In genomic region chr16:66926171-66926570, GRCh38 we compare ENCODE assay signal across 11 cellular contexts. TPM values are rescaled to one million over a fixed set of nuclear protein-coding genes. Genes with fewer than 3 reads are reported as not detected.
DNase-seq lines count a peak whose midpoint lies in the region; ATAC-seq lines count a peak whose summit lies in the region.
"Had no signal": no experiment of that assay in that cellular context is flagged by ENCODE, and none has a peak within 500 bp of the region (broad histone marks: within the 10 kb centered on the region; RNA-seq: fewer than 3 reads in every experiment).

No MANE protein-coding gene starts in this region.

- peaks cover 39% of the 10 kb centered on the region for H3K4me1 Mint-ChIP-seq in activated T-helper 1 cell treated with anti-CD3 and anti-CD28 coated beads, Interleukin-12 subunit alpha, Interleukin-12 subunit beta, Interleukin-2, Interleukin-4 antibody, amounts not matched to agents 30 ng/mL and 10 ng/mL and 1 ng/mL, durations not matched to agents 14 hours and 24 hours and 36 hours (ENCODE audit: low read depth)

- ATAC-seq in left cardiac atrium (peak; percentile 20 to 41), sciatic nerve (peak; percentile 4), GM21619 (IDR thresholded peaks at IDR 0.05; ENCODE audit: unreplicated experiment) (no peak), HG02885 (IDR thresholded peaks at IDR 0.05; ENCODE audit: poor library complexity, unreplicated experiment) (no peak)
- ATAC-seq: activated naive CD4-positive, alpha-beta T cell treated with anti-CD3 and anti-CD28 coated beads, Interleukin-2, amount 50 U/mL, for 72 hours had no signal

- no peaks in the 10 kb centered on the region for H3K9me3 Mint-ChIP-seq in activated T-helper 1 cell treated with anti-CD3 and anti-CD28 coated beads, Interleukin-12 subunit alpha, Interleukin-12 subunit beta, Interleukin-2, Interleukin-4 antibody, amounts not matched to agents 30 ng/mL and 10 ng/mL and 1 ng/mL, durations not matched to agents 14 hours and 24 hours and 36 hours
- H3K9me3 Mint-ChIP-seq: activated naive CD4-positive, alpha-beta T cell treated with anti-CD3 and anti-CD28 coated beads, Interleukin-2, amount 50 U/mL, for 72 hours had no signal

- intact Hi-C loops in activated T-helper 1 cell treated with anti-CD3 and anti-CD28 coated beads, Interleukin-12 subunit alpha, Interleukin-12 subunit beta, Interleukin-2, Interleukin-4 antibody, amounts not matched to agents 30 ng/mL and 10 ng/mL and 1 ng/mL, durations not matched to agents 14 hours and 24 hours and 36 hours (cut with micrococcal nuclease), result no loop called here
- intact Hi-C loops in left cardiac atrium (cut with DNase I), result no loop called here
- intact Hi-C loops in sciatic nerve (cut with DNase I), result no loop called here

- in situ Hi-C loops in Caki2 (cut with HindIII; ENCODE audit: low pct_unique_long_range_greater_than_20kb, low sequenced_read_pairs), result no loop called here

- peaks cover 2% of the 10 kb centered on the region for H3K36me3 Mint-ChIP-seq in activated T-helper 1 cell treated with anti-CD3 and anti-CD28 coated beads, Interleukin-12 subunit alpha, Interleukin-12 subunit beta, Interleukin-2, Interleukin-4 antibody, amounts not matched to agents 30 ng/mL and 10 ng/mL and 1 ng/mL, durations not matched to agents 14 hours and 24 hours and 36 hours (ENCODE audit: low read depth)

- H3K27me3 Mint-ChIP-seq in activated T-helper 1 cell treated with anti-CD3 and anti-CD28 coated beads, Interleukin-12 subunit alpha, Interleukin-12 subunit beta, Interleukin-2, Interleukin-4 antibody, amounts not matched to agents 30 ng/mL and 10 ng/mL and 1 ng/mL, durations not matched to agents 14 hours and 24 hours and 36 hours (ENCODE audit: insufficient read depth), result peaks cover 16% of the 10 kb centered on the region

- DNase-seq in Caki2 (ENCODE audit: low read depth), result peak; percentile 49
- no peak for DNase-seq in activated T-helper 1 cell treated with anti-CD3 and anti-CD28 coated beads, Interleukin-12 subunit alpha, Interleukin-12 subunit beta, Interleukin-2, Interleukin-4 antibody, amounts not matched to agents 30 ng/mL and 10 ng/mL and 1 ng/mL, durations not matched to agents 14 hours and 24 hours and 36 hours (ENCODE audit: low spot score)
- DNase-seq in left cardiac atrium, result no peak
- DNase-seq in sciatic nerve (ENCODE audit: low spot score), result no peak
- no peak for DNase-seq in cerebellar nuclear complex (lab: John Stamatoyannopoulos, UW)
- DNase-seq in CD1c-positive myeloid dendritic cell (ENCODE audit: extremely low spot score), result no peak
- DNase-seq: DND-41, KG1 had no signal

- H3K27ac Mint-ChIP-seq in activated T-helper 1 cell treated with anti-CD3 and anti-CD28 coated beads, Interleukin-12 subunit alpha, Interleukin-12 subunit beta, Interleukin-2, Interleukin-4 antibody, amounts not matched to agents 30 ng/mL and 10 ng/mL and 1 ng/mL, durations not matched to agents 14 hours and 24 hours and 36 hours, result no peak overlapping the region

- H3K4me3 Mint-ChIP-seq in activated T-helper 1 cell treated with anti-CD3 and anti-CD28 coated beads, Interleukin-12 subunit alpha, Interleukin-12 subunit beta, Interleukin-2, Interleukin-4 antibody, amounts not matched to agents 30 ng/mL and 10 ng/mL and 1 ng/mL, durations not matched to agents 14 hours and 24 hours and 36 hours, result peak overlapping the region; percentile 30

RNA-seq across cellular contexts. Expression of gene RRAD, which starts 0.8 kb away (rescaled TPM):
- total RNA-seq in Caki2 (2014; rRNA removed; shearing (Covaris generic); ENCODE audit: low replicate concordance), result 147 and 161 TPM in 2 replicates
- total RNA-seq in activated T-helper 1 cell treated with anti-CD3 and anti-CD28 coated beads, Interleukin-12 subunit alpha, Interleukin-12 subunit beta, Interleukin-2, Interleukin-4 antibody, amounts not matched to agents 30 ng/mL and 10 ng/mL and 1 ng/mL, durations not matched to agents 14 hours and 24 hours and 36 hours, result 0.83 and 0.93 TPM in 2 replicates
- total RNA-seq in left cardiac atrium, result 100 to 1,000 TPM in 1 of 2 donors, 10 to 100 TPM in 1; 58.3 to 325 TPM
- total RNA-seq in sciatic nerve, result 6.2 TPM

RNA-seq across cellular contexts. Expression of gene CDH16, which starts 7.5 kb away (rescaled TPM):
- 33.9 and 56.1 TPM in 2 replicates for total RNA-seq in Caki2 (2014; rRNA removed; shearing (Covaris generic); ENCODE audit: low replicate concordance)
- total RNA-seq in activated T-helper 1 cell treated with anti-CD3 and anti-CD28 coated beads, Interleukin-12 subunit alpha, Interleukin-12 subunit beta, Interleukin-2, Interleukin-4 antibody, amounts not matched to agents 30 ng/mL and 10 ng/mL and 1 ng/mL, durations not matched to agents 14 hours and 24 hours and 36 hours, result not detected in 2 replicates
- total RNA-seq in left cardiac atrium (under 1 TPM; 0.39 to 0.47 TPM), sciatic nerve (not detected)
- total RNA-seq: activated naive CD4-positive, alpha-beta T cell treated with anti-CD3 and anti-CD28 coated beads, Interleukin-2, amount 50 U/mL, for 72 hours had no signal

RNA-seq across cellular contexts. Expression of gene CIAO2B, which starts 8.0 kb away (rescaled TPM):
- 191 and 225 TPM in 2 replicates for total RNA-seq in Caki2 (2014; rRNA removed; shearing (Covaris generic); ENCODE audit: low replicate concordance)
- total RNA-seq in activated T-helper 1 cell treated with anti-CD3 and anti-CD28 coated beads, Interleukin-12 subunit alpha, Interleukin-12 subunit beta, Interleukin-2, Interleukin-4 antibody, amounts not matched to agents 30 ng/mL and 10 ng/mL and 1 ng/mL, durations not matched to agents 14 hours and 24 hours and 36 hours, result 162 and 164 TPM in 2 replicates
- total RNA-seq in left cardiac atrium (100 to 1,000 TPM in 1 of 2 donors, 10 to 100 TPM in 1; 92.7 to 120 TPM), sciatic nerve (69.7 TPM)

RNA-seq across cellular contexts. Expression of gene CES2, which starts 9.1 kb away (rescaled TPM):
- total RNA-seq in Caki2 (2014; rRNA removed; shearing (Covaris generic); ENCODE audit: low replicate concordance), result 45.9 and 51.1 TPM in 2 replicates
- total RNA-seq in activated T-helper 1 cell treated with anti-CD3 and anti-CD28 coated beads, Interleukin-12 subunit alpha, Interleukin-12 subunit beta, Interleukin-2, Interleukin-4 antibody, amounts not matched to agents 30 ng/mL and 10 ng/mL and 1 ng/mL, durations not matched to agents 14 hours and 24 hours and 36 hours, result 34.3 and 36.6 TPM in 2 replicates
- total RNA-seq in left cardiac atrium (10 to 100 TPM; 27.6 to 48.0 TPM), sciatic nerve (27.8 TPM)

RNA-seq across cellular contexts. Expression of gene CES3, which starts 34.9 kb away (rescaled TPM):
- total RNA-seq in Caki2 (2014; rRNA removed; shearing (Covaris generic); ENCODE audit: low replicate concordance), result 1.8 and 2.2 TPM in 2 replicates
- total RNA-seq in activated T-helper 1 cell treated with anti-CD3 and anti-CD28 coated beads, Interleukin-12 subunit alpha, Interleukin-12 subunit beta, Interleukin-2, Interleukin-4 antibody, amounts not matched to agents 30 ng/mL and 10 ng/mL and 1 ng/mL, durations not matched to agents 14 hours and 24 hours and 36 hours, result 5.6 and 7.3 TPM in 2 replicates
- total RNA-seq in left cardiac atrium (1 to 10 TPM in 1 of 2 donors, under 1 TPM in 1; 0.63 to 1.4 TPM), sciatic nerve (0.71 TPM)

Comparison
In these comparisons a context has a peak if more than half of its experiments do, and no peak if none do; other contexts are left out.
1. ATAC-seq: peak in left cardiac atrium (2 of 2) and sciatic nerve (single experiment); none in GM21619 (single experiment) and HG02885 (single experiment).
2. RNA of gene CDH16, which starts 7.5 kb away (total RNA-seq): 33.9 to 56.1 TPM in Caki2; 0.39 to 0.47 TPM in left cardiac atrium, not detected in activated T-helper 1 cell treated with anti-CD3 and anti-CD28 coated beads, Interleukin-12 subunit alpha, Interleukin-12 subunit beta, Interleukin-2, Interleukin-4 antibody, amounts not matched to agents 30 ng/mL and 10 ng/mL and 1 ng/mL, durations not matched to agents 14 hours and 24 hours and 36 hours and not detected in sciatic nerve (single experiment); every median in the first group is over 10 times any median in the second.